In genomic region chr2:196926562-196927317, GRCh38 we compare ENCODE assay signal across 8 cellular contexts.
DNase-seq lines count a peak whose midpoint lies in the region; ATAC-seq and TF ChIP-seq lines count a peak whose summit lies in the region.

A gene with protein sequence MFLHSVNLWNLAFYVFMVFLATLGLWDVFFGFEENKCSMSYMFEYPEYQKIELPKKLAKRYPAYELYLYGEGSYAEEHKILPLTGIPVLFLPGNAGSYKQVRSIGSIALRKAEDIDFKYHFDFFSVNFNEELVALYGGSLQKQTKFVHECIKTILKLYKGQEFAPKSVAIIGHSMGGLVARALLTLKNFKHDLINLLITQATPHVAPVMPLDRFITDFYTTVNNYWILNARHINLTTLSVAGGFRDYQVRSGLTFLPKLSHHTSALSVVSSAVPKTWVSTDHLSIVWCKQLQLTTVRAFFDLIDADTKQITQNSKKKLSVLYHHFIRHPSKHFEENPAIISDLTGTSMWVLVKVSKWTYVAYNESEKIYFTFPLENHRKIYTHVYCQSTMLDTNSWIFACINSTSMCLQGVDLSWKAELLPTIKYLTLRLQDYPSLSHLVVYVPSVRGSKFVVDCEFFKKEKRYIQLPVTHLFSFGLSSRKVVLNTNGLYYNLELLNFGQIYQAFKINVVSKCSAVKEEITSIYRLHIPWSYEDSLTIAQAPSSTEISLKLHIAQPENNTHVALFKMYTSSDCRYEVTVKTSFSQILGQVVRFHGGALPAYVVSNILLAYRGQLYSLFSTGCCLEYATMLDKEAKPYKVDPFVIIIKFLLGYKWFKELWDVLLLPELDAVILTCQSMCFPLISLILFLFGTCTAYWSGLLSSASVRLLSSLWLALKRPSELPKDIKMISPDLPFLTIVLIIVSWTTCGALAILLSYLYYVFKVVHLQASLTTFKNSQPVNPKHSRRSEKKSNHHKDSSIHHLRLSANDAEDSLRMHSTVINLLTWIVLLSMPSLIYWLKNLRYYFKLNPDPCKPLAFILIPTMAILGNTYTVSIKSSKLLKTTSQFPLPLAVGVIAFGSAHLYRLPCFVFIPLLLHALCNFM (minus strand): TSS chr2:196926707. CDS start chr2:196926616, 91 bp downstream.

- H3K27ac Mint-ChIP-seq in central memory CD8-positive, alpha-beta T cell (ENCODE audit: low read depth), result peak within 1 kb of the TSS; percentile 92

- TF ChIP-seq CTCF in AG09309 (IDR thresholded peaks at IDR 0.05; ENCODE audit: control insufficient read depth, insufficient read depth, low read depth, low read length, missing control alignments), result no peak

- no peaks in the 10 kb centered on the region for H3K9me3 Mint-ChIP-seq in central memory CD8-positive, alpha-beta T cell

- no peaks in the 10 kb centered on the region for H3K27me3 Mint-ChIP-seq in central memory CD8-positive, alpha-beta T cell

- H3K4me3 ChIP-seq in AG09309 (ENCODE audit: control insufficient read depth, low read depth, low read length), result peak within 1 kb of the TSS; percentile 72

- peaks cover 24% of the 10 kb centered on the region for H3K4me1 Mint-ChIP-seq in central memory CD8-positive, alpha-beta T cell

- ATAC-seq in GM19023 (IDR thresholded peaks at IDR 0.05; ENCODE audit: unreplicated experiment), result peak; percentile 92
- peak; percentile 93 for ATAC-seq in HG03196 (IDR thresholded peaks at IDR 0.05; ENCODE audit: unreplicated experiment)
- ATAC-seq in central memory CD8-positive, alpha-beta T cell (replicated peaks; ENCODE audit: extremely low read depth, poor library complexity, severe bottlenecking), result peak; percentile 89

- H3K4me3 Mint-ChIP-seq in central memory CD8-positive, alpha-beta T cell, result peak within 1 kb of the TSS; percentile 96

- peaks cover 18% of the 10 kb centered on the region for H3K36me3 Mint-ChIP-seq in central memory CD8-positive, alpha-beta T cell (ENCODE audit: insufficient read depth)

- DNase-seq in AG09309 (ENCODE audit: low read depth) (peak; percentile 43), NCI-H226 (peak; percentile 86), islet precursor cell (peak; percentile 98)
- DNase-seq in activated CD4-positive, CD25-positive, alpha-beta regulatory T cell (lab: John Stamatoyannopoulos, UW), result peak; percentile 71 to 77 (median 72)
- DNase-seq in central memory CD8-positive, alpha-beta T cell (ENCODE audit: low spot score in 2 of 2), result peak; percentile 69 to 71
- DNase-seq in stimulated activated CD4-positive, alpha-beta T cell treated with anti-CD3 and anti-CD28 coated beads, Interleukin-12 subunit alpha, Interleukin-12 subunit beta, amount 100 ng/mL, for 48 hours (ENCODE audit: low read depth in 2 of 3, low spot score in 1 of 3), result peak; percentile 76 to 84 (median 84)

Comparison
In these comparisons a context has a peak if more than half of its experiments do, and no peak if none do; other contexts are left out.
1. Peak in every context shown above with its lines: DNase-seq, ATAC-seq and H3K4me3 ChIP-seq.
2. DNase-seq: peak in every context shown above with its lines; median percentile 98 in islet precursor cell; 86 in NCI-H226; 84 in stimulated activated CD4-positive, alpha-beta T cell treated with anti-CD3 and anti-CD28 coated beads, Interleukin-12 subunit alpha, Interleukin-12 subunit beta, amount 100 ng/mL, for 48 hours; 72 in activated CD4-positive, CD25-positive, alpha-beta regulatory T cell; 70 in central memory CD8-positive, alpha-beta T cell; 43 in AG09309.